In genomic region chr7:117241088-117241487, GRCh38 we compare ENCODE assay signal across 35 cellular contexts.
"Had no signal": no experiment of that assay in that cellular context is flagged by ENCODE, and none has a peak within 500 bp of the region (broad histone marks: within the 10 kb centered on the region; RNA-seq: fewer than 3 reads in every experiment).

No MANE protein-coding gene starts in this region.

- H3K4me3 ChIP-seq: MG63 had no signal

- H3K27me3 ChIP-seq: MG63 had no signal

- H3K36me3 ChIP-seq: MG63 had no signal

- DNase-seq: Karpas-422, Kasumi-1, MG63, MM.1S, MV-4-11, NCI-H1048, NCI-H1092, NCI-H1092 treated with DMSO at 0.1 percent for 48 hours, NCI-H1105, NCI-H1105 treated with DMSO at 0.1 percent for 48 hours, NCI-H1417, NCI-H1417 treated with DMSO at 0.1 percent for 48 hours, NCI-H1436, NCI-H1436 treated with DMSO at 0.1 percent for 48 hours, NCI-H146, NCI-H1694, NCI-H1694 treated with DMSO at 0.1 percent for 48 hours, NCI-H187, NCI-H187 treated with DMSO at 0.1 percent for 48 hours, NCI-H1930, NCI-H2029, NCI-H2029 treated with DMSO at 0.1 percent for 48 hours, NCI-H2081, NCI-H2081 treated with DMSO at 0.1 percent for 48 hours, NCI-H2107, NCI-H2171, NCI-H2171 treated with DMSO at 0.1 percent for 48 hours, NCI-H2227 treated with DMSO at 0.1 percent for 48 hours, NCI-H226, NCI-H345, NCI-H446, NCI-H446 treated with DMSO at 0.1 percent for 48 hours, NCI-H510A, NCI-H510A treated with DMSO at 0.1 percent for 48 hours, NCI-H524 had no signal
